Comparison of ENCODE assay signal across 1 cellular context in the genomic region with DNA sequence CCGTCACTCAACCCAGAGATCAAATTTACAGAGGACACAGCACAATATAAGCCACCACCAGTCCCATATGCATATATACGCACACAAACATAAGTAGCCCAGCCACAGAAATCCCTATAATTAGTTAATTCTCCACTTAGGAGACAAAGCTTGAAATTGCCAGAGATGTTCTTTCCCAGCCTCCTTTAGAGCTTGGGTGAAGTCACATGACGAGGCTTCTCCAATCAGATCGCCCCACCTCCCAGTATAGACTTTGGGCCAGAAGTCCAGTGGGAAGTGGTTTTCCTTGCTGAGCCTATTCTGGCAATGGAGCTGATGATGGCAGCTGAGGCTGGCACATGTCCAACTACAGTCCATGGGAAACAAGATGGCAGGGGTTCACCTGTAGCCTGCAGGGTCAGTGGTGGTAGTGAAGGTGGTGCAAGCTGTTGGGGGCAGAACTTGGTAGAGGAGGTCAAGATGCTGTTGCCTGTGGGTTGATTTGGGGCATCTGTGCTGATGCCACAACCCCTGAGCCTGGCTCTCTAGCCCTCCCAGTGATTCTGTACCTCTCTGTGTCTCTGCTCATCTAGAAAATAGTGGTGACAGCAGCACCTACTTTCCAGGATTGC.
TF ChIP-seq lines count a peak whose summit lies in the region.

No MANE protein-coding gene starts in this region.

TF ChIP-seq in K562, 482 proteins besides CTCF, POLR2A, EP300 and RAD21 (continued from another document):
- TF ChIP-seq, protein P1, sequence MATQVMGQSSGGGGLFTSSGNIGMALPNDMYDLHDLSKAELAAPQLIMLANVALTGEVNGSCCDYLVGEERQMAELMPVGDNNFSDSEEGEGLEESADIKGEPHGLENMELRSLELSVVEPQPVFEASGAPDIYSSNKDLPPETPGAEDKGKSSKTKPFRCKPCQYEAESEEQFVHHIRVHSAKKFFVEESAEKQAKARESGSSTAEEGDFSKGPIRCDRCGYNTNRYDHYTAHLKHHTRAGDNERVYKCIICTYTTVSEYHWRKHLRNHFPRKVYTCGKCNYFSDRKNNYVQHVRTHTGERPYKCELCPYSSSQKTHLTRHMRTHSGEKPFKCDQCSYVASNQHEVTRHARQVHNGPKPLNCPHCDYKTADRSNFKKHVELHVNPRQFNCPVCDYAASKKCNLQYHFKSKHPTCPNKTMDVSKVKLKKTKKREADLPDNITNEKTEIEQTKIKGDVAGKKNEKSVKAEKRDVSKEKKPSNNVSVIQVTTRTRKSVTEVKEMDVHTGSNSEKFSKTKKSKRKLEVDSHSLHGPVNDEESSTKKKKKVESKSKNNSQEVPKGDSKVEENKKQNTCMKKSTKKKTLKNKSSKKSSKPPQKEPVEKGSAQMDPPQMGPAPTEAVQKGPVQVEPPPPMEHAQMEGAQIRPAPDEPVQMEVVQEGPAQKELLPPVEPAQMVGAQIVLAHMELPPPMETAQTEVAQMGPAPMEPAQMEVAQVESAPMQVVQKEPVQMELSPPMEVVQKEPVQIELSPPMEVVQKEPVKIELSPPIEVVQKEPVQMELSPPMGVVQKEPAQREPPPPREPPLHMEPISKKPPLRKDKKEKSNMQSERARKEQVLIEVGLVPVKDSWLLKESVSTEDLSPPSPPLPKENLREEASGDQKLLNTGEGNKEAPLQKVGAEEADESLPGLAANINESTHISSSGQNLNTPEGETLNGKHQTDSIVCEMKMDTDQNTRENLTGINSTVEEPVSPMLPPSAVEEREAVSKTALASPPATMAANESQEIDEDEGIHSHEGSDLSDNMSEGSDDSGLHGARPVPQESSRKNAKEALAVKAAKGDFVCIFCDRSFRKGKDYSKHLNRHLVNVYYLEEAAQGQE (CRISPR knock-in tag; IDR thresholded peaks at IDR 0.05; ENCODE audit: low read depth): no peak
- TF ChIP-seq, protein P2, sequence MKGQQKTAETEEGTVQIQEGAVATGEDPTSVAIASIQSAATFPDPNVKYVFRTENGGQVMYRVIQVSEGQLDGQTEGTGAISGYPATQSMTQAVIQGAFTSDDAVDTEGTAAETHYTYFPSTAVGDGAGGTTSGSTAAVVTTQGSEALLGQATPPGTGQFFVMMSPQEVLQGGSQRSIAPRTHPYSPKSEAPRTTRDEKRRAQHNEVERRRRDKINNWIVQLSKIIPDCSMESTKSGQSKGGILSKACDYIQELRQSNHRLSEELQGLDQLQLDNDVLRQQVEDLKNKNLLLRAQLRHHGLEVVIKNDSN (CRISPR knock-in tag; IDR thresholded peaks at IDR 0.05): peak; percentile 87
- TF ChIP-seq NCOR1 (IDR thresholded peaks at IDR 0.05): no peak
